ENCODE assay signal across 23 cellular contexts in genomic region chr1:210125143-210125542, GRCh38.
DNase-seq lines count a peak whose midpoint lies in the region; ATAC-seq, FAIRE-seq and TF ChIP-seq lines count a peak whose summit lies in the region.
"Had no signal": no experiment of that assay in that cellular context is flagged by ENCODE, and none has a peak within 500 bp of the region (broad histone marks: within the 10 kb centered on the region; RNA-seq: fewer than 3 reads in every experiment).

No MANE protein-coding gene starts in this region.

- DNase-seq in A673 (ENCODE audit: low spot score) (peak; percentile 93), GM23338 (ENCODE audit: low spot score) (no peak), RPMI7951 (ENCODE audit: low read depth) (peak; percentile 75), fibroblast of gingiva (ENCODE audit: low read depth) (peak; percentile 30), occipital lobe (lab: John Stamatoyannopoulos, UW) (no peak), urothelium cell line (ENCODE audit: low spot score) (no peak), KG1 (lab: John Stamatoyannopoulos, UW) (no peak), ecto neural progenitor cell (ENCODE audit: low spot score) (no peak)
- DNase-seq: MM.1S, NCI-H1092, NCI-H1436, NCI-H187 treated with DMSO at 0.1 percent for 48 hours, NCI-H2107, NCI-H446 treated with DMSO at 0.1 percent for 48 hours, NCI-H526 treated with DMSO at 0.1 percent for 48 hours, OCI-M1, RPMI8226, SHP77 treated with DMSO at 0.1 percent for 48 hours had no signal

- H3F3A ChIP-seq in GM23338 (replicated peaks; ENCODE audit: low read depth): no peaks in the 10 kb centered on the region

- H3K27me3 ChIP-seq in A673 (replicated peaks; ENCODE audit: insufficient read depth, low read depth, low read length, poor library complexity): no peaks in the 10 kb centered on the region
- H3K27me3 ChIP-seq in GM23338 (ENCODE audit: insufficient read depth): no peaks in the 10 kb centered on the region

- no peaks in the 10 kb centered on the region for H3K36me3 ChIP-seq in A673 (ENCODE audit: insufficient read depth, low read length, poor library complexity, severe bottlenecking)
- no peaks in the 10 kb centered on the region for H3K36me3 ChIP-seq in GM23338 (ENCODE audit: insufficient read depth)

- peak overlapping the region; percentile 79 for H3K27ac ChIP-seq in A673 (ENCODE audit: low read depth, low read length, poor library complexity, severe bottlenecking)
- no peak overlapping the region for H3K27ac ChIP-seq in GM23338 (ENCODE audit: low read depth)
- H3K27ac ChIP-seq: 22Rv1 had no signal

- peaks cover 2% of the 10 kb centered on the region for H3K27me3 Mint-ChIP-seq in GM23338 (ENCODE audit: insufficient read depth, low read depth, poor library complexity)

- no TSS peak for BruUV-seq in A673 (replicated peaks; lab: Mats Ljungman, UMichigan)

- peaks cover 12% of the 10 kb centered on the region for H3K4me1 Mint-ChIP-seq in GM23338

- no peak overlapping the region for H3K4me3 Mint-ChIP-seq in GM23338

- CTCF ChIA-PET in A673 (lab: Charles Lee): no interaction called here

- ATAC-seq in GM23338: no peak
- ATAC-seq: GM12878, HepG2, K562 had no signal

- H3K4me1 ChIP-seq in A673 (ENCODE audit: insufficient read depth, low read length, poor library complexity, severe bottlenecking) (peaks cover 38% of the 10 kb centered on the region), GM23338 (ENCODE audit: insufficient read depth) (no peaks in the 10 kb centered on the region; the same call in 1 of the 2 replicates)

- H3K27ac Mint-ChIP-seq in GM23338: peak overlapping the region; percentile 16; the same call in 1 of the 2 replicates

- intact Hi-C loops in A673 (cut with micrococcal nuclease; ENCODE audit: unreplicated experiment): loop anchor here (10.0 kb wide), 1 partner anchor 260 kb away; no protein-coding TSS in a partner anchor

- no peaks in the 10 kb centered on the region for H3K79me2 ChIP-seq in GM23338 (replicated peaks; ENCODE audit: insufficient read depth)

- H3K36me3 Mint-ChIP-seq in GM23338 (ENCODE audit: low read depth): no peaks in the 10 kb centered on the region

- POLR2A ChIA-PET in A673 (lab: Charles Lee; ENCODE audit: low non-redundant PET): no interaction called here

- H3K9me3 ChIP-seq in A673 (ENCODE audit: low read depth, low read length, poor library complexity, severe bottlenecking): no peaks in the 10 kb centered on the region

- FAIRE-seq in urothelium cell line (lab: Jason Lieb, UNC): no peak
- FAIRE-seq: GM12878, H1, HepG2, K562 had no signal

- TF ChIP-seq CTCF in A673 (conservative IDR thresholded peaks at IDR 0.05; ENCODE audit: low read depth, low read length): no peak
- TF ChIP-seq CTCF in GM23338 (conservative IDR thresholded peaks at IDR 0.05; ENCODE audit: low read depth in 2 of 2): no peak

- H3K4me3 ChIP-seq in A673 (ENCODE audit: low read depth, low read length, poor library complexity, severe bottlenecking) (no peak overlapping the region), GM23338 (no peak overlapping the region)
- H3K4me3 ChIP-seq: GM12878, K562 had no signal

- H4K20me1 ChIP-seq in GM23338 (replicated peaks; ENCODE audit: insufficient read depth): no peaks in the 10 kb centered on the region

- no peaks in the 10 kb centered on the region for H3K9me3 Mint-ChIP-seq in GM23338

- H3K4me2 ChIP-seq in GM23338: no peak overlapping the region

- H2AFZ ChIP-seq in GM23338: no peak overlapping the region

- H3K9me2 ChIP-seq in GM23338 (ENCODE audit: insufficient read depth): no peaks in the 10 kb centered on the region

TF ChIP-seq in GM23338, 12 proteins besides CTCF, POLR2A, EP300 and RAD21:
- TF ChIP-seq ETS1 (IDR thresholded peaks at IDR 0.05) (no peak), POLR2AphosphoS5 (IDR thresholded peaks at IDR 0.05; ENCODE audit: low read depth) (no peak)
- TF ChIP-seq, protein P1, sequence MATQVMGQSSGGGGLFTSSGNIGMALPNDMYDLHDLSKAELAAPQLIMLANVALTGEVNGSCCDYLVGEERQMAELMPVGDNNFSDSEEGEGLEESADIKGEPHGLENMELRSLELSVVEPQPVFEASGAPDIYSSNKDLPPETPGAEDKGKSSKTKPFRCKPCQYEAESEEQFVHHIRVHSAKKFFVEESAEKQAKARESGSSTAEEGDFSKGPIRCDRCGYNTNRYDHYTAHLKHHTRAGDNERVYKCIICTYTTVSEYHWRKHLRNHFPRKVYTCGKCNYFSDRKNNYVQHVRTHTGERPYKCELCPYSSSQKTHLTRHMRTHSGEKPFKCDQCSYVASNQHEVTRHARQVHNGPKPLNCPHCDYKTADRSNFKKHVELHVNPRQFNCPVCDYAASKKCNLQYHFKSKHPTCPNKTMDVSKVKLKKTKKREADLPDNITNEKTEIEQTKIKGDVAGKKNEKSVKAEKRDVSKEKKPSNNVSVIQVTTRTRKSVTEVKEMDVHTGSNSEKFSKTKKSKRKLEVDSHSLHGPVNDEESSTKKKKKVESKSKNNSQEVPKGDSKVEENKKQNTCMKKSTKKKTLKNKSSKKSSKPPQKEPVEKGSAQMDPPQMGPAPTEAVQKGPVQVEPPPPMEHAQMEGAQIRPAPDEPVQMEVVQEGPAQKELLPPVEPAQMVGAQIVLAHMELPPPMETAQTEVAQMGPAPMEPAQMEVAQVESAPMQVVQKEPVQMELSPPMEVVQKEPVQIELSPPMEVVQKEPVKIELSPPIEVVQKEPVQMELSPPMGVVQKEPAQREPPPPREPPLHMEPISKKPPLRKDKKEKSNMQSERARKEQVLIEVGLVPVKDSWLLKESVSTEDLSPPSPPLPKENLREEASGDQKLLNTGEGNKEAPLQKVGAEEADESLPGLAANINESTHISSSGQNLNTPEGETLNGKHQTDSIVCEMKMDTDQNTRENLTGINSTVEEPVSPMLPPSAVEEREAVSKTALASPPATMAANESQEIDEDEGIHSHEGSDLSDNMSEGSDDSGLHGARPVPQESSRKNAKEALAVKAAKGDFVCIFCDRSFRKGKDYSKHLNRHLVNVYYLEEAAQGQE (IDR thresholded peaks at IDR 0.05; ENCODE audit: unreplicated experiment): no peak
TF ChIP-seq in GM23338: peak in this region for 0.

Comparison
In these comparisons a context has a peak if more than half of its experiments do, and no peak if none do; other contexts are left out.
1. DNase-seq: peak in A673 (single experiment), RPMI7951 (single experiment) and fibroblast of gingiva (single experiment); none in GM23338 (single experiment), occipital lobe (single experiment), urothelium cell line (single experiment), KG1 (single experiment) and ecto neural progenitor cell (single experiment).